In genomic region chr14:102126807-102127455, GRCh38 we compare ENCODE assay signal across 18 cellular contexts.
"Had no signal": no experiment of that assay in that cellular context is flagged by ENCODE, and none has a peak within 500 bp of the region (broad histone marks: within the 10 kb centered on the region; RNA-seq: fewer than 3 reads in every experiment).

No MANE protein-coding gene starts in this region.

- H3K4me1 Mint-ChIP-seq: immature natural killer cell, natural killer cell had no signal

- H3K27me3 Mint-ChIP-seq: activated naive CD8-positive, alpha-beta T cell; activated T-cell treated with anti-CD3 and anti-CD28 coated beads, Interleukin-2, amount 50 U/mL, for 24 hours had no signal

- H3K36me3 Mint-ChIP-seq: natural killer cell had no signal

- ATAC-seq: natural killer cell had no signal

- H3K27ac Mint-ChIP-seq: activated naive CD8-positive, alpha-beta T cell; activated T-cell treated with anti-CD3 and anti-CD28 coated beads, Interleukin-2, amount 50 U/mL, for 24 hours; immature natural killer cell; natural killer cell had no signal

- H3K9me3 Mint-ChIP-seq: activated T-cell treated with anti-CD3 and anti-CD28 coated beads, Interleukin-2, amount 50 U/mL, for 24 hours; immature natural killer cell; natural killer cell had no signal

- H3K4me3 Mint-ChIP-seq: activated naive CD8-positive, alpha-beta T cell; activated T-cell treated with anti-CD3 and anti-CD28 coated beads, Interleukin-2, amount 50 U/mL, for 24 hours; immature natural killer cell; natural killer cell had no signal

- DNase-seq: activated CD4-positive, alpha-beta T cell treated with anti-CD3 and anti-CD28 coated beads, Interleukin-2, amount 50 U/mL, for 48 hours; activated effector memory CD4-positive, alpha-beta T cell treated with anti-CD3 and anti-CD28 coated beads, Interleukin-2, amount 50 U/mL, for 16 hours; activated T-cell treated with anti-CD3 and anti-CD28 coated beads, Interleukin-2, amount 50 U/mL, for 24 hours; amniotic stem cell; body of pancreas; central memory CD4-positive, alpha-beta T cell; foreskin fibroblast; glutamatergic neuron; immature natural killer cell; mesenchymal stem cell; natural killer cell; nucleus accumbens; posterior cingulate gyrus; stimulated activated CD4-positive, alpha-beta T cell treated with anti-CD3 and anti-CD28 coated beads, Interleukin-4, amount 100 ng/mL, for 4 hours; stimulated activated CD8-positive, alpha-beta memory T cell treated with anti-CD3 and anti-CD28 coated beads, Interleukin-4, amount 100 ng/mL, for 48 hours; stimulated activated naive CD4-positive, alpha-beta T cell treated with Interleukin-2 at 50 U/mL for 16 hours; T-helper 1 cell had no signal
